In the genomic region with DNA sequence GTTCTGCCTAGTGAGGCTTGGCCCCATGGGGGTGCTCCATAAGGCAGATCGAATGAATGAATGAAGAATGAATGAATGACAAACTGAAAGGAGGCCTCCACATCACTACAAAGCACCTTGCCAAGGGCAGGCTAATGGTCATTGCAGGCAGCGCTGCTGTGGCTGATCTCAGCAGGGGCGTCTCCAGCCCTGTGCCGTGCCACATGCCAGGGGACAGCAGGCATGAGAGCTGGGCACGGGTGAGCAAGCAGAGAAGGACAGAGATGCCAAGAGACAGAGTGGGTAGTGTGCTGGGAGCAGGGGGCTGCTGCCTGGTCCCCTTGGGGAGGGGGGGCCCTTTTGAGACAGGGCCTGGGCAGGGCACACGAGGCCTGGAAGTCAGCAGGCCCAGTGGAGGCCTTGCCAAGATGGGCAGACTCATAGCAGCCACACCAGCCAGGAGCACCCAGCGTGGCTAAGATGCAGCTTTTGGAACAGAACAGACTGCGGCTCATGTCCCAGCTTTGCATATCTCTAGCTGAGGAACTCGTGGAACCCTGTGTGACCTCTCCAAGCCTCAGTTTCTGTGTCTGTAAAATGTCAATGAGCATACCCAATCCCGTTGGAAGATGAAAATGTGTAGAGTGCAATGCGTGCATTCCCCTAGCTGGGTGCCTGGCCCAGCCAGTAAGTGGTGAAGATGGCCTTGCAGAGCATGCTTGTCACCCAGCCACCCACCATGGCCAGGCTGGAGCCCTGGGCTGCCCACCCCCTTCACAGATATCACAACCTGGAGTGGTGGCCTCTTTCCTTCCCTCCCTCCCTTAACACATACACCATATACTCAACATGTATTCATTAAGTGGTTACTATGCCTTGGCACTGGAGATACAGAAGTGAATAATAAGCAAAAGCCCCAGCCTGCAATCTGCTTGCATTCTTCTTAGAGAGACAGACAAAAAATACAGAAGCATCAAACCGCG, we compare ENCODE assay signal across 17 cellular contexts.
DNase-seq lines count a peak whose midpoint lies in the region; ATAC-seq and TF ChIP-seq lines count a peak whose summit lies in the region.
"Had no signal": no experiment of that assay in that cellular context is flagged by ENCODE, and none has a peak within 500 bp of the region (broad histone marks: within the 10 kb centered on the region; RNA-seq: fewer than 3 reads in every experiment).

No MANE protein-coding gene starts in this region.

- H3K4ac ChIP-seq in neuronal stem cell (ENCODE audit: low read length) (no peak overlapping the region), H9 (ENCODE audit: low read depth, low read length) (no peak overlapping the region)

- ATAC-seq in Right ventricle myocardium superior (ENCODE audit: poor library complexity) (peak; percentile 51), left ventricle myocardium superior (peak; percentile 40)

- H3K9me3 Mint-ChIP-seq in H9 = no peaks in the 10 kb centered on the region

- no peak overlapping the region for H3K4me3 ChIP-seq in right atrium auricular region
- no peak overlapping the region for H3K4me3 ChIP-seq in neuronal stem cell (ENCODE audit: low read length in 2 of 2)
- no peak overlapping the region for H3K4me3 ChIP-seq in HAP-1

- WGBS in neuronal stem cell (ENCODE audit: extremely low coverage in 2 of 2, insufficient read length in 2 of 2, insufficient replicate concordance in 1 of 2), 2 donors = no CpG with 5 or more reads among the region's 13 CpGs
- WGBS in H9 (ENCODE audit: extremely low coverage, insufficient read length, low lambda C conversion rate) = no CpG with 5 or more reads among the region's 13 CpGs

- H4K5ac ChIP-seq in H9 (ENCODE audit: insufficient read length, low read depth, low read length) = no peak overlapping the region

- H3K36me3 ChIP-seq in right atrium auricular region = no peaks in the 10 kb centered on the region
- H3K36me3 ChIP-seq in neuronal stem cell (replicated peaks in 1 of 2; ENCODE audit: control insufficient read depth in 2 of 2, insufficient read depth in 2 of 2, low read length in 2 of 2) = no peaks in the 10 kb centered on the region
- H3K36me3 ChIP-seq in HAP-1 (replicated peaks) = no peaks in the 10 kb centered on the region
- H3K36me3 ChIP-seq: BE2C had no signal

- intact Hi-C loops in Right ventricle myocardium superior (cut with DNase I) (loop anchor here (10.0 kb wide), 1 partner anchor 114 kb away; the partner anchor contains the start of gene VSTM4), left ventricle myocardium superior (cut with micrococcal nuclease) (no loop called here)

- in situ Hi-C loops in HAP-1 (cut with MboI; ENCODE audit: low sequenced_read_pairs) = no loop called here

- no peak overlapping the region for H3K4me2 ChIP-seq in neuronal stem cell (ENCODE audit: insufficient read depth, low read length, poor library complexity, severe bottlenecking)
- no peak overlapping the region for H3K4me2 ChIP-seq in H9 (ENCODE audit: insufficient read depth, insufficient read length, low read length)

- H3K4me3 Mint-ChIP-seq in H9 = no peak overlapping the region
- H3K4me3 Mint-ChIP-seq: CD4-positive, alpha-beta memory T cell had no signal

- H2BK5ac ChIP-seq in neuronal stem cell (ENCODE audit: low read length) = no peak overlapping the region
- H2BK5ac ChIP-seq in H9 (ENCODE audit: insufficient read length, low read length) = no peak overlapping the region

- H2BK120ac ChIP-seq in neuronal stem cell (ENCODE audit: low read depth, low read length) = no peak overlapping the region
- no peak overlapping the region for H2BK120ac ChIP-seq in H9 (ENCODE audit: low read depth, low read length, poor library complexity, severe bottlenecking)

- H2AFZ ChIP-seq in neuronal stem cell (ENCODE audit: low read length) (no peak overlapping the region), H9 (ENCODE audit: low read length) (no peak overlapping the region)

- H3K79me1 ChIP-seq in neuronal stem cell (ENCODE audit: low read depth, low read length) (no peaks in the 10 kb centered on the region), H9 (ENCODE audit: insufficient read depth, low read depth, low read length, poor library complexity, severe bottlenecking) (no peaks in the 10 kb centered on the region)

- peak overlapping the region; percentile 39 for H3K9ac ChIP-seq in neuronal stem cell (ENCODE audit: low read depth, low read length, poor library complexity)
- H3K9ac ChIP-seq in H9 (ENCODE audit: extremely low read depth, insufficient read length, low read length) = no peak overlapping the region

- H3K18ac ChIP-seq in neuronal stem cell (ENCODE audit: low read length) (no peak overlapping the region), H9 (ENCODE audit: insufficient read length, low read depth, low read length) (no peak overlapping the region)

- peaks cover 7 to 8% of the 10 kb centered on the region in 2 experiments; a peak in 3 of 4 replicates for H3K4me1 Mint-ChIP-seq in H9
- H3K4me1 Mint-ChIP-seq: CD4-positive, alpha-beta memory T cell had no signal

- TF ChIP-seq CTCF in right atrium auricular region (IDR thresholded peaks at IDR 0.05) (no peak), H9 (conservative IDR thresholded peaks at IDR 0.05) (no peak)

- DNase-seq in Right ventricle myocardium superior (no peak), right atrium auricular region (ENCODE audit: low spot score) (no peak), left ventricle myocardium superior (no peak), neuronal stem cell (ENCODE audit: low spot score) (no peak), SK-N-DZ (ENCODE audit: low spot score) (no peak), HAP-1 (ENCODE audit: low spot score in 2 of 2) (no peak), H9 (no peak)
- DNase-seq in activated CD4-positive, alpha-beta T cell treated with anti-CD3 and anti-CD28 coated beads for 1 hour = no peak
- DNase-seq: Calu3; CD4-positive, alpha-beta memory T cell; MV-4-11; NCI-H1436; NCI-H2029; NCI-H2171; NCI-H446; NK-92 treated with Interleukin-12 subunit alpha and Interleukin-12 subunit beta, amount 100 ng/mL, for 24 hours had no signal

- H3K14ac ChIP-seq in neuronal stem cell (ENCODE audit: low read length) = no peak overlapping the region
- no peak overlapping the region for H3K14ac ChIP-seq in H9 (ENCODE audit: insufficient read depth, low read length)

- no peak overlapping the region for H3K27ac ChIP-seq in right atrium auricular region
- H3K27ac ChIP-seq in neuronal stem cell (replicated peaks; ENCODE audit: low read length) = no peak overlapping the region
- no peak overlapping the region for H3K27ac ChIP-seq in H9 (ENCODE audit: insufficient read length, low read depth, low read length)

- H2BK15ac ChIP-seq in neuronal stem cell (ENCODE audit: low read length) = no peak overlapping the region
- no peak overlapping the region for H2BK15ac ChIP-seq in H9 (ENCODE audit: low read depth, low read length)

- H2BK20ac ChIP-seq in H9 (ENCODE audit: low read depth, low read length, poor library complexity, severe bottlenecking) = no peak overlapping the region

- peaks cover 0 to 15% of the 10 kb centered on the region in 2 donors for H3K4me1 ChIP-seq in right atrium auricular region
- H3K4me1 ChIP-seq in neuronal stem cell (ENCODE audit: control insufficient read depth in 2 of 2, insufficient read depth in 1 of 2, low read depth in 1 of 2, low read length in 2 of 2) = peaks cover 2 to 4% of the 10 kb centered on the region in 2 donors
- no peaks in the 10 kb centered on the region for H3K4me1 ChIP-seq in HAP-1
- no peaks in the 10 kb centered on the region for H3K4me1 ChIP-seq in H9 (ENCODE audit: insufficient read depth, low read length)
- H3K4me1 ChIP-seq: BE2C had no signal

- H3K9me3 ChIP-seq in right atrium auricular region (no peaks in the 10 kb centered on the region), neuronal stem cell (replicated peaks in 1 of 2; ENCODE audit: control insufficient read depth in 2 of 2, insufficient read depth in 1 of 2, low read depth in 1 of 2, low read length in 2 of 2) (no peaks in the 10 kb centered on the region), HAP-1 (no peaks in the 10 kb centered on the region), H9 (ENCODE audit: control insufficient read depth, low read depth, low read length) (no peaks in the 10 kb centered on the region)
- H3K9me3 ChIP-seq: BE2C had no signal

- H2AK5ac ChIP-seq in neuronal stem cell (ENCODE audit: low read depth, low read length) = peak overlapping the region; percentile 23
- H2AK5ac ChIP-seq in H9 (ENCODE audit: insufficient read length, low read length) = no peak overlapping the region

- H4K91ac ChIP-seq in neuronal stem cell (ENCODE audit: low read depth, low read length, poor library complexity) = no peak overlapping the region
- no peak overlapping the region for H4K91ac ChIP-seq in H9 (ENCODE audit: insufficient read length, low read depth, low read length)

- H3K27ac Mint-ChIP-seq in H9 = peak overlapping the region in 1 of 3 experiments; percentile 23; a peak in 2 of 7 replicates

- H3K23ac ChIP-seq in neuronal stem cell (ENCODE audit: low read depth, low read length, poor library complexity) = no peak overlapping the region
- no peak overlapping the region for H3K23ac ChIP-seq in H9 (ENCODE audit: insufficient read length, low read depth, low read length)

- H3T11ph ChIP-seq in H9 (ENCODE audit: low read length) = no peak overlapping the region

- H3K27me3 Mint-ChIP-seq in H9 (ENCODE audit: low read depth) = peaks cover 7% of the 10 kb centered on the region; the same call in 1 of the 2 replicates

- H4K8ac ChIP-seq in neuronal stem cell (ENCODE audit: low read depth, low read length) (no peak overlapping the region), H9 (replicated peaks; ENCODE audit: insufficient read length, low read depth, low read length) (no peak overlapping the region)

- no peak overlapping the region for H3K56ac ChIP-seq in H9 (ENCODE audit: insufficient read length, low read depth, low read length)

- H3K27me3 ChIP-seq in right atrium auricular region = no peaks in the 10 kb centered on the region
- H3K27me3 ChIP-seq in neuronal stem cell (ENCODE audit: control insufficient read depth in 3 of 3, insufficient read depth in 3 of 3, low read depth in 1 of 3, low read length in 3 of 3) = no peaks in the 10 kb centered on the region
- H3K27me3 ChIP-seq in HAP-1 (ENCODE audit: low read depth) = no peaks in the 10 kb centered on the region
- H3K27me3 ChIP-seq in H9 (ENCODE audit: insufficient read depth, low read length) = no peaks in the 10 kb centered on the region
- H3K27me3 ChIP-seq: BE2C had no signal

- no peak overlapping the region for H2BK12ac ChIP-seq in neuronal stem cell (ENCODE audit: low read length)
- no peak overlapping the region for H2BK12ac ChIP-seq in H9 (ENCODE audit: insufficient read length, low read depth, low read length)

- no peaks in the 10 kb centered on the region for H4K20me1 ChIP-seq in H9 (ENCODE audit: control insufficient read depth, insufficient read depth, insufficient read length)

- H3K23me2 ChIP-seq in H9 (ENCODE audit: insufficient read length, low read depth, low read length, poor library complexity, severe bottlenecking) = no peaks in the 10 kb centered on the region

- no peaks in the 10 kb centered on the region for H3K36me3 Mint-ChIP-seq in H9 (ENCODE audit: insufficient read depth in 1 of 3, low read depth in 3 of 3)

- H3K79me2 ChIP-seq in H9 (ENCODE audit: insufficient read depth, low read length) = no peaks in the 10 kb centered on the region
